ENCODE assay signal across 9 cellular contexts in the genomic region with DNA sequence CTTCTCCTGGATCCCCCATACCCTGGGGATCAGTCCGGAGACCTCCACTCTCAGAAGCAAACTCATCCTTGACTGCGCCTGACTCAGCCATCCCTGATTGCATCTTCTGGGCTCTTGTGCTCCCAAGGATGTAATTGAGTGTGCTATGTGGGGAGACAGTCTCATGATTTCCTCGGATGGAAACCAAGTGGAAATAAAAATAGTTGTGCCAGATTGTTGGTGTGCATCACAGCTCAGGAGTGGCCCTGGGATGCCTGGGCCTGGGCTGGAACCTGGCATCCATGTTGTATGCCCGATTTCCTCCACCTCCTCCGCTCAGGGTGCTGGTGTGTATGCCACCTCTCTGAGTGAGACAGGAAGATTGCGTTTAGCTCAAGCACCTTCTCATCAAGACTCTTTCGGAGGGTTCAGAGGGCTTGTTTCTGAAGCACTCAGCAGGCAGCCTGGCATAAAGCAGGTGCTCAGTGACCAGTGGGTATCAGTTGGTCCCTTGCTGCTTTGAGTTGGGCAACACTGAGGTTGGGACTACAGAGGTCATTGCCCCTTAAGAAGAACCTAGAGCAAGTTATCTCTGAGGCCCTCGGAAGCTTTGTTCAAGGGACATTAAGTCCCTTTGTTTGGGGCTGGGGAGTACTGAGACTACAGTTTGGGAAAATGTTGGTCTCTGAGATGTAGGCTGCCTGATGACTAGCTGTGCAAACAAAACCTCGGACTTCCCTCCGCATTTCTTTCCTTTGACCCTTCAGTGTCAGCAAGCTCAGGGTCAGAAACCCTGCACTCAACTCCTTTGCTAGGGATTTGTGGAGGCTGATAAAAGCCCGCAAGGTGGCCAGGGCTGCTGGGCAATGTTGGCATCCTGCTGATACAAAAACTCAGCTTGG. TPM values are rescaled to one million over a fixed set of nuclear protein-coding genes. Genes with fewer than 3 reads are reported as not detected.
DNase-seq lines count a peak whose midpoint lies in the region; ATAC-seq and TF ChIP-seq lines count a peak whose summit lies in the region.
"Had no signal": no experiment of that assay in that cellular context is flagged by ENCODE, and none has a peak within 500 bp of the region (broad histone marks: within the 10 kb centered on the region; RNA-seq: fewer than 3 reads in every experiment).

No MANE protein-coding gene starts in this region.

- peaks cover 1% of the 10 kb centered on the region for H3K36me3 Mint-ChIP-seq in activated naive CD4-positive, alpha-beta T cell treated with anti-CD3 and anti-CD28 coated beads, Interleukin-2, amount 10 ng/mL, durations not matched to agents 7 days and 5 days
- H3K36me3 Mint-ChIP-seq in activated naive CD4-positive, alpha-beta T cell treated with anti-CD3 and anti-CD28 coated beads, Interleukin-2, amount 50 U/mL, for 72 hours = peaks cover 0 to 6% of the 10 kb centered on the region in 2 donors

- peaks cover 1% of the 10 kb centered on the region for H3K9me3 Mint-ChIP-seq in activated naive CD4-positive, alpha-beta T cell treated with anti-CD3 and anti-CD28 coated beads, Interleukin-2, amount 10 ng/mL, durations not matched to agents 7 days and 5 days
- peaks cover 0 to 3% of the 10 kb centered on the region in 2 donors for H3K9me3 Mint-ChIP-seq in activated naive CD4-positive, alpha-beta T cell treated with anti-CD3 and anti-CD28 coated beads, Interleukin-2, amount 50 U/mL, for 72 hours

- H3K36me3 ChIP-seq in muscle layer of duodenum (ENCODE audit: control insufficient read depth in 1 of 2, insufficient read depth in 2 of 2, low read length in 2 of 2) (no peaks in the 10 kb centered on the region), urinary bladder (ENCODE audit: insufficient read depth) (no peaks in the 10 kb centered on the region)

- no peak overlapping the region for H3K4me3 Mint-ChIP-seq in activated naive CD4-positive, alpha-beta T cell treated with anti-CD3 and anti-CD28 coated beads, Interleukin-2, amount 10 ng/mL, durations not matched to agents 7 days and 5 days
- H3K4me3 Mint-ChIP-seq: B cell had no signal

- H3K4me1 ChIP-seq in muscle layer of duodenum (ENCODE audit: control insufficient read depth in 1 of 2, insufficient read depth in 2 of 2, low read length in 2 of 2) = peaks cover 25 to 32% of the 10 kb centered on the region in 2 donors
- H3K4me1 ChIP-seq in urinary bladder (ENCODE audit: insufficient read depth) = no peaks in the 10 kb centered on the region

- WGBS in urinary bladder = 75% methylated on average over 11 of the region's 11 CpGs

- CTCF ChIA-PET in activated naive CD4-positive, alpha-beta T cell treated with anti-CD3 and anti-CD28 coated beads, Interleukin-2, amount 10 ng/mL, durations not matched to agents 7 days and 5 days (lab: Charles Lee) = interaction anchor here (0.9 to 4.3 kb wide), 16 partner anchors 9 to 196 kb away, joined by 3 to 28 read pairs (median 6); a partner anchor contains a TSS

- no peaks in the 10 kb centered on the region for H3K9me3 ChIP-seq in muscle layer of duodenum (ENCODE audit: control insufficient read depth in 1 of 2, low read length in 2 of 2)

- no peaks in the 10 kb centered on the region for H3K27me3 Mint-ChIP-seq in activated naive CD4-positive, alpha-beta T cell treated with anti-CD3 and anti-CD28 coated beads, Interleukin-2, amount 10 ng/mL, durations not matched to agents 7 days and 5 days

- no peaks in the 10 kb centered on the region for H3K27me3 ChIP-seq in muscle layer of duodenum (ENCODE audit: low read depth, low read length)

- H3K27ac ChIP-seq in coronary artery (peak overlapping the region; percentile 97 to 98), muscle layer of duodenum (ENCODE audit: low read length) (peak overlapping the region; percentile 88), urinary bladder (ENCODE audit: low read depth) (peak overlapping the region; percentile 66)

- TF ChIP-seq CTCF in coronary artery (IDR thresholded peaks at IDR 0.05) = no peak

- H3K4me3 ChIP-seq in coronary artery (peak overlapping the region; percentile 65), muscle layer of duodenum (ENCODE audit: low read depth in 1 of 2, low read length in 2 of 2) (no peak overlapping the region), urinary bladder (ENCODE audit: low read depth, low read length) (no peak overlapping the region)

- no peak for ATAC-seq in activated naive CD4-positive, alpha-beta T cell treated with anti-CD3 and anti-CD28 coated beads, Interleukin-2, amount 50 U/mL, for 72 hours
- ATAC-seq in HG02970 (IDR thresholded peaks at IDR 0.05; ENCODE audit: low FRiP score, unreplicated experiment) (no peak), HG03457 (IDR thresholded peaks at IDR 0.05; ENCODE audit: unreplicated experiment) (no peak)

- peak overlapping the region; percentile 87 for H3K27ac Mint-ChIP-seq in activated naive CD4-positive, alpha-beta T cell treated with anti-CD3 and anti-CD28 coated beads, Interleukin-2, amount 10 ng/mL, durations not matched to agents 7 days and 5 days
- no peak overlapping the region for H3K27ac Mint-ChIP-seq in activated naive CD4-positive, alpha-beta T cell treated with anti-CD3 and anti-CD28 coated beads, Interleukin-2, amount 50 U/mL, for 72 hours
- H3K27ac Mint-ChIP-seq: B cell had no signal

- H3K4me1 Mint-ChIP-seq in activated naive CD4-positive, alpha-beta T cell treated with anti-CD3 and anti-CD28 coated beads, Interleukin-2, amount 10 ng/mL, durations not matched to agents 7 days and 5 days = peaks cover 58% of the 10 kb centered on the region

- DNase-seq in activated naive CD4-positive, alpha-beta T cell treated with anti-CD3 and anti-CD28 coated beads, Interleukin-2, amount 10 ng/mL, durations not matched to agents 7 days and 5 days = no peak
- no peak for DNase-seq in activated naive CD4-positive, alpha-beta T cell treated with Interleukin-2 at 50 U/mL for 16 hours
- no peak for DNase-seq in coronary artery (ENCODE audit: low spot score)
- DNase-seq in activated naive CD4-positive, alpha-beta T cell treated with anti-CD3 and anti-CD28 coated beads, Interleukin-2, amount 50 U/mL, for 72 hours (ENCODE audit: low spot score in 2 of 2) = no peak

RNA-seq across cellular contexts. Expression of a gene that starts 24.8 kb away (rescaled TPM):
- 42.5 TPM for total RNA-seq in urinary bladder
- polyA plus RNA-seq in urinary bladder = 44.1 TPM
- total RNA-seq in activated naive CD4-positive, alpha-beta T cell treated with anti-CD3 and anti-CD28 coated beads, Interleukin-2, amount 50 U/mL, for 72 hours = 100 to 1,000 TPM in 1 of 2 donors, 10 to 100 TPM in 1; 60.8 to 124 TPM
